In genomic region chr5:172866802-172867748, GRCh38 we compare ENCODE assay signal across 11 cellular contexts. TPM values are rescaled to one million over a fixed set of nuclear protein-coding genes. Genes with fewer than 3 reads are reported as not detected.
DNase-seq lines count a peak whose midpoint lies in the region; ATAC-seq and TF ChIP-seq lines count a peak whose summit lies in the region.
"Had no signal": no experiment of that assay in that cellular context is flagged by ENCODE, and none has a peak within 500 bp of the region (broad histone marks: within the 10 kb centered on the region; RNA-seq: fewer than 3 reads in every experiment).

No MANE protein-coding gene starts in this region.

- peak overlapping the region; percentile 67 for H3K14ac ChIP-seq in IMR-90 (replicated peaks; ENCODE audit: low read depth, low read length)

- H3K4me2 ChIP-seq in IMR-90 (ENCODE audit: low read depth, low read length) = no peak overlapping the region

- peak overlapping the region; percentile 77 to 83; a peak in 2 of 4 replicates for H4K8ac ChIP-seq in IMR-90 (ENCODE audit: low read depth in 2 of 2, low read length in 2 of 2)

- H2AK5ac ChIP-seq in IMR-90 (ENCODE audit: low read depth, low read length) = peak overlapping the region; percentile 90

- H3K4ac ChIP-seq in IMR-90 (ENCODE audit: low read depth, low read length) = peak overlapping the region; percentile 96

- H2BK5ac ChIP-seq in IMR-90 (ENCODE audit: low read depth, low read length, poor library complexity, severe bottlenecking) = peak overlapping the region; percentile 97

- intact Hi-C loops in IMR-90 (cut with micrococcal nuclease) (no loop called here), dorsolateral prefrontal cortex (cut with DNase I) (loop anchor here in 1 of 2 donors (5.0 to 10.0 kb wide), 2 partner anchors 35 to 152 kb away; no protein-coding TSS in a partner anchor)

- H2AK9ac ChIP-seq in IMR-90 (replicated peaks; ENCODE audit: low read depth, low read length, poor library complexity) = peak overlapping the region; percentile 43

- POLR2A ChIA-PET in IMR-90 (lab: Charles Lee; ENCODE audit: unreplicated experiment) = no interaction called here

- H3K4me3 Mint-ChIP-seq in glutamatergic neuron (ENCODE audit: unreplicated experiment) (no peak overlapping the region), type B pancreatic cell (no peak overlapping the region)
- H3K4me3 Mint-ChIP-seq: T-helper 1 cell treated with Interleukin-12 subunit alpha and Interleukin-12 subunit beta and Interleukin-4 antibody, amounts not matched to agents 30 μg/mL and 1 μg/mL, for 36 hours had no signal

- peaks cover 32 to 81% of the 10 kb centered on the region in 2 experiments for H3K79me1 ChIP-seq in IMR-90 (ENCODE audit: low read depth in 1 of 2, low read length in 2 of 2)

- H3K27me3 ChIP-seq in IMR-90 (ENCODE audit: control insufficient read depth, insufficient read depth, low read length) = no peaks in the 10 kb centered on the region
- H3K27me3 ChIP-seq in dorsolateral prefrontal cortex = no peaks in the 10 kb centered on the region
- no peaks in the 10 kb centered on the region for H3K27me3 ChIP-seq in lung (ENCODE audit: control insufficient read depth, insufficient read depth)
- H3K27me3 ChIP-seq in suprapubic skin = no peaks in the 10 kb centered on the region

- no TSS peak for BruUV-seq in IMR-90 (replicated peaks; lab: Mats Ljungman, UMichigan)

- peaks cover 11% of the 10 kb centered on the region for H4K20me1 ChIP-seq in IMR-90 (ENCODE audit: insufficient read depth, low read length)

- peaks cover 1% of the 10 kb centered on the region for H3K9me3 Mint-ChIP-seq in glutamatergic neuron (ENCODE audit: unreplicated experiment)
- no peaks in the 10 kb centered on the region for H3K9me3 Mint-ChIP-seq in type B pancreatic cell
- H3K9me3 Mint-ChIP-seq: T-helper 1 cell treated with Interleukin-12 subunit alpha and Interleukin-12 subunit beta and Interleukin-4 antibody, amounts not matched to agents 30 μg/mL and 1 μg/mL, for 36 hours had no signal

- 100% methylated on average over 4 of the region's 9 CpGs; no CpG with 5 or more reads in 1 of the 2 experiments for WGBS in IMR-90 (ENCODE audit: extremely low coverage in 2 of 2, insufficient read length in 1 of 2), 2 experiments
- WGBS in lung, 2 donors = 71 to 79% methylated on average over 9 of the region's 9 CpGs
- WGBS in suprapubic skin = 71% methylated on average over 7 of the region's 9 CpGs

- peak overlapping the region; percentile 30 for H3K9ac ChIP-seq in IMR-90 (ENCODE audit: low read depth, low read length)

- peak overlapping the region; percentile 77; the same call in 1 of the 2 replicates for H3K23ac ChIP-seq in IMR-90 (ENCODE audit: low read depth, low read length)

- H3K27me3 Mint-ChIP-seq in glutamatergic neuron (ENCODE audit: unreplicated experiment) = peaks cover 4% of the 10 kb centered on the region
- H3K27me3 Mint-ChIP-seq in type B pancreatic cell = no peaks in the 10 kb centered on the region

- 0 out of 2 replicates have a peak overlapping the region, but pooled peaks have one; percentile 51 for H3K56ac ChIP-seq in IMR-90 (ENCODE audit: extremely low read depth, insufficient read depth, low read length)

- no peak for ATAC-seq in IMR-90 (ENCODE audit: low read depth)
- no peak for ATAC-seq in lung (ENCODE audit: insufficient read depth, low FRiP score)
- ATAC-seq in HG02870 (IDR thresholded peaks at IDR 0.05; ENCODE audit: unreplicated experiment) = no peak
- no peak for ATAC-seq in GM19463 (IDR thresholded peaks at IDR 0.05; ENCODE audit: unreplicated experiment)
- ATAC-seq: stimulated activated naive CD8-positive, alpha-beta T cell treated with anti-CD3 and anti-CD28 coated beads, Interleukin-15, Interleukin-2, amounts not matched to agents 100 U/mL and 50 U/mL, for 24 hours had no signal

- no peak for TF ChIP-seq RAD21 in IMR-90 (IDR thresholded peaks at IDR 0.05; ENCODE audit: low read length)

- CTCF ChIA-PET in IMR-90 (lab: Yijun Ruan, JAX) = no interaction called here

- H3K36me3 Mint-ChIP-seq in glutamatergic neuron (ENCODE audit: unreplicated experiment) (peaks cover 4% of the 10 kb centered on the region), type B pancreatic cell (no peaks in the 10 kb centered on the region)

- H4K91ac ChIP-seq in IMR-90 (ENCODE audit: insufficient read depth, low read depth, low read length) = peak overlapping the region; percentile 67

- H3K9me3 ChIP-seq in IMR-90 (ENCODE audit: control insufficient read depth, insufficient read depth, low read length) = no peaks in the 10 kb centered on the region
- no peaks in the 10 kb centered on the region for H3K9me3 ChIP-seq in lung (ENCODE audit: control insufficient read depth in 2 of 2, insufficient read depth in 1 of 2, low read length in 1 of 2)
- H3K9me3 ChIP-seq in suprapubic skin = no peaks in the 10 kb centered on the region

- dilution Hi-C loops in IMR-90 (cut with HindIII; ENCODE audit: low sequenced_read_pairs, unreplicated experiment) = no loop called here

- TF ChIP-seq POLR2A in IMR-90 (IDR thresholded peaks at IDR 0.05; ENCODE audit: low read depth, low read length) (no peak), suprapubic skin (IDR thresholded peaks at IDR 0.05) (no peak)

- H3K4me1 Mint-ChIP-seq in glutamatergic neuron (ENCODE audit: low read depth, unreplicated experiment) = peaks cover 25% of the 10 kb centered on the region
- peaks cover 27% of the 10 kb centered on the region for H3K4me1 Mint-ChIP-seq in type B pancreatic cell (ENCODE audit: unreplicated experiment)

- peaks cover 1% of the 10 kb centered on the region; the same call in 1 of the 2 replicates for H3K36me3 ChIP-seq in IMR-90 (ENCODE audit: control insufficient read depth, insufficient read depth, low read length)
- H3K36me3 ChIP-seq in lung (ENCODE audit: control insufficient read depth in 2 of 2, insufficient read depth in 2 of 2, low read length in 2 of 2) = no peaks in the 10 kb centered on the region
- no peaks in the 10 kb centered on the region for H3K36me3 ChIP-seq in suprapubic skin

- TF ChIP-seq CTCF in IMR-90 (conservative IDR thresholded peaks at IDR 0.05; ENCODE audit: low read depth, low read length) = no peak
- TF ChIP-seq CTCF in dorsolateral prefrontal cortex (IDR thresholded peaks at IDR 0.05 in 54 of 56, conservative IDR thresholded peaks at IDR 0.05 in 2 of 56; ENCODE audit: low read depth in 1 of 56, partially characterized antibody in 56 of 56) = no peak
- TF ChIP-seq CTCF in lung (IDR thresholded peaks at IDR 0.05; ENCODE audit: control extremely low read depth, extremely low read depth) = no peak
- TF ChIP-seq CTCF in suprapubic skin (IDR thresholded peaks at IDR 0.05) = no peak
- no peak for TF ChIP-seq CTCF in glutamatergic neuron (IDR thresholded peaks at IDR 0.05; ENCODE audit: partially characterized antibody, unreplicated experiment)
- TF ChIP-seq CTCF in type B pancreatic cell (conservative IDR thresholded peaks at IDR 0.05) = no peak

- H3K27ac Mint-ChIP-seq in glutamatergic neuron (ENCODE audit: unreplicated experiment) (no peak overlapping the region), type B pancreatic cell (no peak overlapping the region)
- H3K27ac Mint-ChIP-seq: T-helper 1 cell treated with Interleukin-12 subunit alpha and Interleukin-12 subunit beta and Interleukin-4 antibody, amounts not matched to agents 30 μg/mL and 1 μg/mL, for 36 hours had no signal

- peak overlapping the region; percentile 87; the same call in 2 of the 3 replicates for H2BK15ac ChIP-seq in IMR-90 (ENCODE audit: low read depth, low read length)

- H2AFZ ChIP-seq in IMR-90 (replicated peaks; ENCODE audit: low read length, poor library complexity) = no peak overlapping the region

- in situ Hi-C loops in IMR-90 (cut with MboI; ENCODE audit: low sequenced_read_pairs) = no loop called here

- H4K5ac ChIP-seq in IMR-90 (ENCODE audit: low read depth, low read length) = no peak overlapping the region; the same call in 1 of the 2 replicates

- peak; percentile 22 for TF ChIP-seq EP300 in suprapubic skin (IDR thresholded peaks at IDR 0.05)

- H2BK120ac ChIP-seq in IMR-90 (ENCODE audit: low read depth, low read length) = peak overlapping the region; percentile 94

- H3K4me1 ChIP-seq in IMR-90 (ENCODE audit: control insufficient read depth, insufficient read depth, low read length) (peaks cover 44% of the 10 kb centered on the region), lung (ENCODE audit: control insufficient read depth in 2 of 2, insufficient read depth in 2 of 2, low read length in 2 of 2) (peaks cover 39 to 45% of the 10 kb centered on the region in 2 donors), suprapubic skin (peaks cover 70% of the 10 kb centered on the region)

- DNase-seq in IMR-90 = peak; percentile 31
- DNase-seq in dorsolateral prefrontal cortex = peak in 2 of 10 donors; percentile 33 to 39
- no peak for DNase-seq in lung (ENCODE audit: low spot score)
- peak; percentile 88 to 91 for DNase-seq in suprapubic skin (ENCODE audit: low spot score in 2 of 2)
- DNase-seq in glutamatergic neuron = no peak
- no peak for DNase-seq in type B pancreatic cell (ENCODE audit: extremely low spot score, unreplicated experiment)
- DNase-seq: NCI-H524 treated with DMSO at 0.1 percent for 48 hours; stimulated activated naive CD8-positive, alpha-beta T cell treated with anti-CD3 and anti-CD28 coated beads, Interleukin-15, Interleukin-2, amounts not matched to agents 100 U/mL and 50 U/mL, for 24 hours had no signal

- no peak overlapping the region for H3K4me3 ChIP-seq in IMR-90 (ENCODE audit: insufficient read depth, low read depth, low read length)
- peak overlapping the region in 3 of 59 donors; percentile 17 to 39 (median 33) for H3K4me3 ChIP-seq in dorsolateral prefrontal cortex
- no peak overlapping the region for H3K4me3 ChIP-seq in lung
- no peak overlapping the region for H3K4me3 ChIP-seq in suprapubic skin

- H3K9me1 ChIP-seq in IMR-90 (ENCODE audit: insufficient read depth, low read length) = peaks cover 35% of the 10 kb centered on the region

- H3K27ac ChIP-seq in IMR-90 (ENCODE audit: insufficient read depth, low read length) (peak overlapping the region; percentile 47), dorsolateral prefrontal cortex (peak overlapping the region in 58 of 59 donors; percentile 18 to 96 (median 90)), lung (ENCODE audit: low read depth in 1 of 2, low read length in 1 of 2) (peak overlapping the region; percentile 77 to 94), suprapubic skin (peak overlapping the region; percentile 90)

- H2BK20ac ChIP-seq in IMR-90 (ENCODE audit: low read depth, low read length) = peak overlapping the region; percentile 49

- H3K18ac ChIP-seq in IMR-90 (ENCODE audit: low read depth, low read length) = peak overlapping the region; percentile 34; the same call in 1 of the 2 replicates

RNA-seq across cellular contexts. Expression of gene ERGIC1, which starts 33.0 kb away (rescaled TPM):
- 124 and 134 TPM in 2 replicates for total RNA-seq in IMR-90 (2012; rRNA removed)
- polyA plus RNA-seq in IMR-90 (2012; rRNA removed) = 185 and 192 TPM in 2 replicates
- polyA plus RNA-seq in IMR-90 (2012; cell fraction: cytosol; rRNA removed) = 59.2 and 179 TPM in 2 replicates
- 128 and 132 TPM in 2 replicates for polyA plus RNA-seq in IMR-90 (2012; cell fraction: nucleus; rRNA removed; ENCODE audit: low replicate concordance)
- 100 to 1,000 TPM in 4 of 120 experiments, 10 to 100 TPM in 116; 48.4 to 109 (median 68.1) TPM for total RNA-seq in dorsolateral prefrontal cortex
- 100 to 1,000 TPM in 1 of 2 donors, 10 to 100 TPM in 1; 62.2 to 215 TPM for total RNA-seq in lung
- 100 to 1,000 TPM; 122 to 204 TPM for polyA plus RNA-seq in lung
- total RNA-seq in suprapubic skin = 100 to 1,000 TPM in 1 of 4 donors, 10 to 100 TPM in 3; 81.2 to 106 (median 91.8) TPM
- 76.2 TPM for total RNA-seq in glutamatergic neuron (ENCODE audit: unreplicated experiment)
- 85.2 and 105 TPM in 2 replicates for total RNA-seq in type B pancreatic cell (ENCODE audit: low replicate concordance)

Comparison
In these comparisons a context has a peak if more than half of its experiments do, and no peak if none do; other contexts are left out.
1. DNase-seq: peak in IMR-90 (single experiment) and suprapubic skin (2 of 2); none in lung (single experiment), glutamatergic neuron (single experiment) and type B pancreatic cell (single experiment).
2. Peak in every context shown above with its lines, with median percentiles within 50 percentile points of each other: H3K27ac ChIP-seq.